26 cellular contexts compared by ENCODE assay signal in genomic region chr11:118079507-118079906, GRCh38. TPM values are rescaled to one million over a fixed set of nuclear protein-coding genes. Genes with fewer than 3 reads are reported as not detected.
"Had no signal": no experiment of that assay in that cellular context is flagged by ENCODE, and none has a peak within 500 bp of the region (broad histone marks: within the 10 kb centered on the region; RNA-seq: fewer than 3 reads in every experiment).

No MANE protein-coding gene starts in this region.

- H3K4me2 ChIP-seq: SK-N-SH had no signal

- H3K4me3 ChIP-seq: heart left ventricle, testis, uterus had no signal

- H3K27ac Mint-ChIP-seq: activated CD4-positive, alpha-beta T cell treated with anti-CD3 and anti-CD28 coated beads for 36 hours; activated naive CD8-positive, alpha-beta T cell; stimulated activated naive CD8-positive, alpha-beta T cell treated with anti-CD3 and anti-CD28 coated beads, Interleukin-15, amount 100 ng/mL, for 72 hours had no signal

- H3K27me3 ChIP-seq: heart left ventricle, testis, uterus had no signal

- H3K4me1 Mint-ChIP-seq: activated CD4-positive, alpha-beta T cell treated with anti-CD3 and anti-CD28 coated beads for 36 hours had no signal

- H3K27ac ChIP-seq: heart left ventricle, testis, uterus, WERI-Rb-1 had no signal

- ATAC-seq: activated CD4-positive, alpha-beta T cell treated with anti-CD3 and anti-CD28 coated beads for 36 hours; heart left ventricle; left ventricle myocardium superior; naive thymus-derived CD8-positive, alpha-beta T cell; stimulated activated naive CD8-positive, alpha-beta T cell treated with anti-CD3 and anti-CD28 coated beads, Interleukin-15, amount 100 ng/mL, for 72 hours had no signal

- H3K4me1 ChIP-seq: uterus had no signal

- H3K4me3 Mint-ChIP-seq: activated CD4-positive, alpha-beta T cell treated with anti-CD3 and anti-CD28 coated beads for 36 hours; activated naive CD8-positive, alpha-beta T cell; naive thymus-derived CD8-positive, alpha-beta T cell; stimulated activated naive CD8-positive, alpha-beta T cell treated with anti-CD3 and anti-CD28 coated beads, Interleukin-15, amount 100 ng/mL, for 72 hours had no signal

- H3K36me3 Mint-ChIP-seq: activated naive CD8-positive, alpha-beta T cell; brain; naive thymus-derived CD8-positive, alpha-beta T cell had no signal

- H3K9me3 ChIP-seq: heart left ventricle, SK-N-SH, testis, uterus had no signal

- H3K9me3 Mint-ChIP-seq: naive thymus-derived CD8-positive, alpha-beta T cell; stimulated activated naive CD8-positive, alpha-beta T cell treated with anti-CD3 and anti-CD28 coated beads, Interleukin-15, amount 100 ng/mL, for 72 hours had no signal

- H3K27me3 Mint-ChIP-seq: activated CD4-positive, alpha-beta T cell treated with anti-CD3 and anti-CD28 coated beads for 36 hours; activated naive CD8-positive, alpha-beta T cell had no signal

- FAIRE-seq: frontal cortex, islet of Langerhans had no signal

- H3K36me3 ChIP-seq: heart left ventricle, uterus, WERI-Rb-1 had no signal

- DNase-seq: activated CD4-positive, alpha-beta T cell treated with anti-CD3 and anti-CD28 coated beads for 36 hours; activated gamma-delta T cell; activated T-cell treated with anti-CD3 and anti-CD28 coated beads, Interleukin-2, amount 50 U/mL, for 1 hour; amygdala; heart left ventricle; occipital lobe; SK-N-SH; stimulated activated CD4-positive, alpha-beta T cell treated with anti-CD3 and anti-CD28 coated beads, Interleukin-15, amount 100 ng/mL, for 24 hours; stimulated activated CD4-positive, alpha-beta T cell treated with anti-CD3 and anti-CD28 coated beads, Interleukin-4, amount 100 ng/mL, for 24 hours; stimulated activated naive CD8-positive, alpha-beta T cell treated with anti-CD3 and anti-CD28 coated beads, Interleukin-15, amount 100 ng/mL, for 72 hours; T-helper 1 cell; testis; uterus; WERI-Rb-1 had no signal

- H3K9ac ChIP-seq: SK-N-SH had no signal

RNA-seq across cellular contexts. Expression of gene TMPRSS4, which starts 2.6 kb away (rescaled TPM):
- total RNA-seq: activated CD4-positive, alpha-beta T cell treated with anti-CD3 and anti-CD28 coated beads for 36 hours; activated CD8-positive, alpha-beta memory T cell treated with anti-CD3 and anti-CD28 coated beads for 36 hours; cerebellum; dermis microvascular lymphatic vessel endothelial cell; fibroblast of lung; frontal cortex; left ventricle myocardium superior; mesenteric fat pad; naive thymus-derived CD8-positive, alpha-beta T cell; occipital lobe; pulmonary artery endothelial cell had no signal
- polyA plus RNA-seq: fibroblast of lung; naive thymus-derived CD8-positive, alpha-beta T cell; SK-N-SH had no signal

RNA-seq across cellular contexts. Expression of gene SMIM35, which starts 7.3 kb away (rescaled TPM):
- total RNA-seq: cerebellum, dermis microvascular lymphatic vessel endothelial cell, fibroblast of lung, frontal cortex, left ventricle myocardium superior, mesenteric fat pad, occipital lobe, pulmonary artery endothelial cell, uterus had no signal
- polyA plus RNA-seq: fibroblast of lung, heart left ventricle, SK-N-SH had no signal
